Comparison of ENCODE assay signal across 8 cellular contexts in the genomic region with DNA sequence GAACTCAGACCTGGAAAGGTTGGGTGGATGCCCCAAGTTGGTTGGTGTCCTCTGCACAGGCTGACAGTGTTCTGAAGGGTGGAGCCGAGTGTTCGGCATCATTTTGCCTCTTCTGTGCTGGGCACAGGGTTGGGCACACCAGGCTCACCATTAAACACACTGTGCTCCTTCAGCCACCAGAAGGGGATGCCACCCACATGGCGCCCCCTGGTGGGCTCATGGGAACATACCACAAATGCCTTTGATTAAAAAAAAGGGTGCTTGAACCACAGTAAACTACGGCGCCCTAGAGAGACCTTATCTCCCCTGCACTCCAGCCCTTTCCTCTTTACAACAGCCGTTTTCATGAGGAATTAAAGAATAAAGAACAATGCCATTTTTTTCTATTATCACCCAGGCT.
A peak's percentile ranks its signal among the peaks of the same experiment; 100 is the strongest.
DNase-seq lines count a peak whose midpoint lies in the region; ATAC-seq, FAIRE-seq and TF ChIP-seq lines count a peak whose summit lies in the region.
"Had no signal": no experiment of that assay in that cellular context is flagged by ENCODE, and none has a peak within 500 bp of the region (broad histone marks: within the 10 kb centered on the region; RNA-seq: fewer than 3 reads in every experiment).

No MANE protein-coding gene starts in this region.

- no peaks in the 10 kb centered on the region for H3K36me3 Mint-ChIP-seq in Caco-2 (ENCODE audit: insufficient read depth, unreplicated experiment)

- DNase-seq in Caco-2 (peak; percentile 15 to 30), NCI-H345 (lab: John Stamatoyannopoulos, UW) (peak; percentile 37), epithelial cell of esophagus (ENCODE audit: low read depth) (peak; percentile 2), small intestine (peak; percentile 12)
- no peak for DNase-seq in central memory CD4-positive, alpha-beta T cell

- H3K27me3 Mint-ChIP-seq in Caco-2 (ENCODE audit: insufficient read depth, unreplicated experiment), result peaks cover 14% of the 10 kb centered on the region

- intact Hi-C loops in Caco-2 (cut with micrococcal nuclease; ENCODE audit: unreplicated experiment), result loop anchor here (5.0 to 10.0 kb wide), 2 partner anchors 34 to 81 kb away; no protein-coding TSS in a partner anchor

- FAIRE-seq in small intestine (lab: Jason Lieb, UNC), result no peak

- TF ChIP-seq CTCF in Caco-2 (IDR thresholded peaks at IDR 0.05; ENCODE audit: insufficient read depth in 1 of 2, low read depth in 1 of 2, low read length in 1 of 2, severe bottlenecking in 1 of 2, unreplicated experiment in 1 of 2) (peak; percentile 30 to 38), epithelial cell of esophagus (IDR thresholded peaks at IDR 0.05; ENCODE audit: insufficient read depth, low read depth, low read length, missing control alignments) (peak; percentile 51)

- no peak overlapping the region for H3K27ac ChIP-seq in small intestine (ENCODE audit: low read depth in 1 of 2, low read length in 1 of 2)
- H3K27ac ChIP-seq: SJSA1 had no signal

- H3K4me3 ChIP-seq in Caco-2 (ENCODE audit: low read depth, low read length) (no peak overlapping the region), epithelial cell of esophagus (ENCODE audit: low read length) (no peak overlapping the region), small intestine (ENCODE audit: low read depth in 1 of 2, low read length in 2 of 2) (no peak overlapping the region)
- H3K4me3 ChIP-seq: SJSA1 had no signal

- H3K36me3 ChIP-seq in Caco-2 (ENCODE audit: control insufficient read depth, insufficient read depth, low read length), result no peaks in the 10 kb centered on the region
- no peaks in the 10 kb centered on the region for H3K36me3 ChIP-seq in small intestine (ENCODE audit: control insufficient read depth in 2 of 2, insufficient read depth in 2 of 2, low read length in 2 of 2)
- H3K36me3 ChIP-seq: SJSA1 had no signal

- POLR2A ChIA-PET in Caco-2 (lab: Charles Lee), result no interaction called here

- H3K9me3 ChIP-seq in Caco-2 (no peaks in the 10 kb centered on the region), small intestine (ENCODE audit: control insufficient read depth, low read depth) (no peaks in the 10 kb centered on the region)
- H3K9me3 ChIP-seq: SJSA1 had no signal

- WGBS in small intestine, 3 donors, result 31 to 43% (median 35%) methylated on average over 6 of the region's 6 CpGs

- H3K4me3 Mint-ChIP-seq in Caco-2 (ENCODE audit: unreplicated experiment), result no peak overlapping the region

- H3K9me3 Mint-ChIP-seq in Caco-2 (ENCODE audit: unreplicated experiment), result no peaks in the 10 kb centered on the region

- H3K27ac Mint-ChIP-seq in Caco-2 (ENCODE audit: unreplicated experiment), result no peak overlapping the region

- no peaks in the 10 kb centered on the region for H3K4me1 ChIP-seq in Caco-2
- H3K4me1 ChIP-seq in small intestine (ENCODE audit: control insufficient read depth in 2 of 2, insufficient read depth in 1 of 2, low read depth in 1 of 2, low read length in 1 of 2), result no peaks in the 10 kb centered on the region
- H3K4me1 ChIP-seq: SJSA1 had no signal

- no TSS peak for BruUV-seq in Caco-2 (replicated peaks; lab: Mats Ljungman, UMichigan)

- H3K27me3 ChIP-seq in Caco-2 (replicated peaks; ENCODE audit: control insufficient read depth, insufficient read depth, low read length), result no peaks in the 10 kb centered on the region
- H3K27me3 ChIP-seq in small intestine (ENCODE audit: control insufficient read depth in 2 of 2, insufficient read depth in 2 of 2, low read length in 2 of 2), result no peaks in the 10 kb centered on the region
- H3K27me3 ChIP-seq: SJSA1 had no signal

- no peaks in the 10 kb centered on the region for H3K4me1 Mint-ChIP-seq in Caco-2 (ENCODE audit: low read depth, unreplicated experiment)

- CTCF ChIA-PET in Caco-2 (lab: Charles Lee), result no interaction called here

- ATAC-seq in GM18867 (IDR thresholded peaks at IDR 0.05; ENCODE audit: unreplicated experiment) (peak; percentile 62), GM21619 (IDR thresholded peaks at IDR 0.05; ENCODE audit: unreplicated experiment) (no peak)
